ENCODE assay signal across 14 cellular contexts in genomic region chr15:74427607-74428441, GRCh38. TPM values are rescaled to one million over a fixed set of nuclear protein-coding genes. Genes with fewer than 3 reads are reported as not detected.
DNase-seq lines count a peak whose midpoint lies in the region; ATAC-seq and TF ChIP-seq lines count a peak whose summit lies in the region.
"Had no signal": no experiment of that assay in that cellular context is flagged by ENCODE, and none has a peak within 500 bp of the region (broad histone marks: within the 10 kb centered on the region; RNA-seq: fewer than 3 reads in every experiment).

No MANE protein-coding gene starts in this region.

- DNase-seq in activated naive CD4-positive, alpha-beta T cell treated with anti-CD3 and anti-CD28 coated beads, Interleukin-2, amount 10 ng/mL, durations not matched to agents 7 days and 5 days, result no peak
- DNase-seq in activated naive CD4-positive, alpha-beta T cell treated with Interleukin-2 at 50 U/mL for 16 hours, result no peak
- DNase-seq in NCI-H82 (lab: John Stamatoyannopoulos, UW) (peak; percentile 90), medulla oblongata (ENCODE audit: extremely low spot score) (no peak), GM10248 (ENCODE audit: extremely low spot score) (no peak)
- DNase-seq: activated CD4-positive, alpha-beta T cell treated with anti-CD3 and anti-CD28 coated beads, Interleukin-2, amount 50 U/mL, for 4 hours; DMS153; NCI-H1092 treated with DMSO at 0.1 percent for 48 hours; NCI-H446 treated with DMSO at 0.1 percent for 48 hours; PC-9; tibial artery had no signal

- H3K27me3 Mint-ChIP-seq in activated naive CD4-positive, alpha-beta T cell treated with anti-CD3 and anti-CD28 coated beads, Interleukin-2, amount 10 ng/mL, durations not matched to agents 7 days and 5 days, result peaks cover 21% of the 10 kb centered on the region

- H3K36me3 Mint-ChIP-seq in activated naive CD4-positive, alpha-beta T cell treated with anti-CD3 and anti-CD28 coated beads, Interleukin-2, amount 10 ng/mL, durations not matched to agents 7 days and 5 days, result no peaks in the 10 kb centered on the region

- peak overlapping the region; percentile 66 for H3K27ac Mint-ChIP-seq in activated naive CD4-positive, alpha-beta T cell treated with anti-CD3 and anti-CD28 coated beads, Interleukin-2, amount 10 ng/mL, durations not matched to agents 7 days and 5 days

- no peak overlapping the region for H3K4me3 Mint-ChIP-seq in activated naive CD4-positive, alpha-beta T cell treated with anti-CD3 and anti-CD28 coated beads, Interleukin-2, amount 10 ng/mL, durations not matched to agents 7 days and 5 days

- H3K27ac ChIP-seq in cingulate gyrus (ENCODE audit: low read depth, low read length) (peak overlapping the region; percentile 57), temporal lobe (ENCODE audit: low read depth, low read length) (peak overlapping the region; percentile 82)
- H3K27ac ChIP-seq: PC-9, tibial artery had no signal

- no peak for TF ChIP-seq CTCF in GM10248 (IDR thresholded peaks at IDR 0.05; ENCODE audit: control extremely low read depth, extremely low read depth, low read depth, missing control alignments)

- no peak for ATAC-seq in HG03439 (IDR thresholded peaks at IDR 0.05; ENCODE audit: unreplicated experiment)

- H3K4me1 Mint-ChIP-seq in activated naive CD4-positive, alpha-beta T cell treated with anti-CD3 and anti-CD28 coated beads, Interleukin-2, amount 10 ng/mL, durations not matched to agents 7 days and 5 days, result peaks cover 37% of the 10 kb centered on the region

- CTCF ChIA-PET in activated naive CD4-positive, alpha-beta T cell treated with anti-CD3 and anti-CD28 coated beads, Interleukin-2, amount 10 ng/mL, durations not matched to agents 7 days and 5 days (lab: Charles Lee), result interaction anchor here (0.6 to 2.3 kb wide), 4 partner anchors 12 to 411 kb away, joined by 3 to 9 read pairs (median 3); no protein-coding TSS in a partner anchor
- CTCF ChIA-PET in GM10248 (lab: Yijun Ruan, JAX), result interaction anchor here (0.8 to 33.1 kb wide), 10 partner anchors 8 to 474 kb away, joined by 3 to 827 read pairs (median 7); partner anchors contain the start of gene CYP11A1

- H3K9me3 Mint-ChIP-seq in activated naive CD4-positive, alpha-beta T cell treated with anti-CD3 and anti-CD28 coated beads, Interleukin-2, amount 10 ng/mL, durations not matched to agents 7 days and 5 days, result no peaks in the 10 kb centered on the region

- POLR2A ChIA-PET in GM10248 (lab: Yijun Ruan, JAX), result interaction anchor here (0.6 to 4.9 kb wide), 5 partner anchors 18 to 118 kb away, joined by 3 to 29 read pairs (median 4); no protein-coding TSS in a partner anchor

RNA-seq across cellular contexts. Expression of gene SEMA7A, which starts 5.9 kb away (rescaled TPM):
- 25.8 TPM for total RNA-seq in temporal lobe

RNA-seq across cellular contexts. Expression of gene UBL7, which starts 33.1 kb away (rescaled TPM):
- 16.5 TPM for total RNA-seq in temporal lobe
